ENCODE assay signal across 8 cellular contexts in genomic region chr2:203327918-203328734, GRCh38. TPM values are rescaled to one million over a fixed set of nuclear protein-coding genes. Genes with fewer than 3 reads are reported as not detected.
A peak's percentile ranks its signal among the peaks of the same experiment; 100 is the strongest.
DNase-seq lines count a peak whose midpoint lies in the region; ATAC-seq and TF ChIP-seq lines count a peak whose summit lies in the region.

ABI2 (plus strand) TSS chr2:203328394; CDS start chr2:203328515, 121 bp downstream.

- H3K36me3 ChIP-seq in mesodermal cell (ENCODE audit: control insufficient read depth, insufficient read depth, low read length), result no peaks in the 10 kb centered on the region

- ATAC-seq in GM19395 (IDR thresholded peaks at IDR 0.05; ENCODE audit: unreplicated experiment) (peak; percentile 63), HG03571 (IDR thresholded peaks at IDR 0.05; ENCODE audit: unreplicated experiment) (peak; percentile 62)

- intact Hi-C loops in CD14-positive monocyte (cut with micrococcal nuclease), result no loop called here

- H3K4me3 ChIP-seq in mesodermal cell (ENCODE audit: extremely low read depth, insufficient read depth, low read length, poor library complexity, severe bottlenecking), result peak within 1 kb of the TSS; percentile 97

- H3K4me1 Mint-ChIP-seq in CD14-positive monocyte (peaks cover 18% of the 10 kb centered on the region), endothelial cell (ENCODE audit: unreplicated experiment) (peaks cover 21% of the 10 kb centered on the region)

- 0% methylated on average over 41 to 42 of the region's 97 CpGs for WGBS in mesodermal cell (ENCODE audit: insufficient coverage in 2 of 2), 2 experiments

- no peaks in the 10 kb centered on the region for H3K9me3 ChIP-seq in mesodermal cell (ENCODE audit: control insufficient read depth, low read length)

- H3K4me3 Mint-ChIP-seq in CD14-positive monocyte (peak within 1 kb of the TSS; percentile 98), endothelial cell (ENCODE audit: unreplicated experiment) (peak within 1 kb of the TSS; percentile 98)

- H3K9me3 Mint-ChIP-seq in CD14-positive monocyte (peaks cover 0 to 2% (median 0%) of the 10 kb centered on the region in 7 donors), endothelial cell (ENCODE audit: unreplicated experiment) (no peaks in the 10 kb centered on the region)

- peaks cover 3% of the 10 kb centered on the region for H3K4me1 ChIP-seq in mesodermal cell (ENCODE audit: control insufficient read depth, insufficient read depth, low read length, poor library complexity, severe bottlenecking)

- peak within 1 kb of the TSS in 5 of 7 donors; percentile 7 to 82 (median 33) for H3K27ac Mint-ChIP-seq in CD14-positive monocyte
- H3K27ac Mint-ChIP-seq in endothelial cell (ENCODE audit: unreplicated experiment), result peak within 1 kb of the TSS; percentile 100

- TF ChIP-seq CTCF in CD14-positive monocyte (IDR thresholded peaks at IDR 0.05) (no peak), endothelial cell (IDR thresholded peaks at IDR 0.05; ENCODE audit: unreplicated experiment) (no peak)

- H3K27me3 Mint-ChIP-seq in CD14-positive monocyte (ENCODE audit: low read depth in 3 of 3), result peaks cover 7 to 12% (median 9%) of the 10 kb centered on the region in 3 donors
- peaks cover 11% of the 10 kb centered on the region for H3K27me3 Mint-ChIP-seq in endothelial cell (ENCODE audit: unreplicated experiment)

- H3K27ac ChIP-seq in mesodermal cell (ENCODE audit: low read depth, low read length, severe bottlenecking), result peak within 1 kb of the TSS; percentile 99

- DNase-seq in CD14-positive monocyte (ENCODE audit: low spot score), result no peak
- peak; percentile 22 for DNase-seq in NOMO-1 treated with dmso at 0.1 percent for 144 hours (lab: John Stamatoyannopoulos, UW; ENCODE audit: unreplicated experiment)
- DNase-seq in activated CD8-positive, alpha-beta memory T cell treated with anti-CD3 and anti-CD28 coated beads, Interleukin-2, amount 50 U/mL, for 4 hours, result peak; percentile 66
- DNase-seq in endothelial cell (ENCODE audit: low spot score), result peak; percentile 99
- peak; percentile 52 for DNase-seq in stimulated activated CD8-positive, alpha-beta memory T cell treated with anti-CD3 and anti-CD28 coated beads, Interleukin-15, amount 100 ng/mL, for 24 hours (ENCODE audit: low read depth)

- H3K36me3 Mint-ChIP-seq in CD14-positive monocyte (peaks cover 0 to 2% of the 10 kb centered on the region in 2 donors), endothelial cell (ENCODE audit: low read depth, unreplicated experiment) (peaks cover 6% of the 10 kb centered on the region)

RNA-seq across cellular contexts. Expression of gene ABI2, which starts in this region (rescaled TPM):
- 1 to 10 TPM; 6.1 to 7.1 TPM for polyA plus RNA-seq in CD14-positive monocyte
- total RNA-seq in endothelial cell (ENCODE audit: unreplicated experiment), result 101 TPM
- 133 TPM for polyA plus RNA-seq in mesodermal cell (2013, experiment 1 of 2)
- polyA plus RNA-seq in mesodermal cell (2013, experiment 2 of 2), result 116 TPM
